Comparison of ENCODE assay signal across 8 cellular contexts in genomic region chr3:41961061-41961749, GRCh38. TPM values are rescaled to one million over a fixed set of nuclear protein-coding genes. Genes with fewer than 3 reads are reported as not detected.
A peak's percentile ranks its signal among the peaks of the same experiment; 100 is the strongest.
DNase-seq lines count a peak whose midpoint lies in the region; ATAC-seq, FAIRE-seq and TF ChIP-seq lines count a peak whose summit lies in the region.

No MANE protein-coding gene starts in this region.

- H3K4me3 ChIP-seq in DOHH2 (ENCODE audit: low read length): peak overlapping the region; percentile 85
- peak overlapping the region; percentile 84 for H3K4me3 ChIP-seq in Karpas-422 (ENCODE audit: low read length)
- peak overlapping the region; percentile 62 for H3K4me3 ChIP-seq in K562
- peak overlapping the region; percentile 96 for H3K4me3 ChIP-seq in iPS-18a (ENCODE audit: low read length)
- peak overlapping the region; percentile 93 for H3K4me3 ChIP-seq in skeletal muscle cell (ENCODE audit: low read depth, low read length)

- H3K27me3 Mint-ChIP-seq in T-helper 2 cell treated with Interferon-gamma antibody and Interleukin-4, amounts not matched to agents 5 μg/mL and 100 μg/mL, for 36 hours (ENCODE audit: low read depth): no peaks in the 10 kb centered on the region

- H3K9ac ChIP-seq in Karpas-422 (ENCODE audit: low read length): peak overlapping the region; percentile 74
- H3K9ac ChIP-seq in K562 (ENCODE audit: insufficient read depth in 1 of 2, low read depth in 2 of 2, low read length in 2 of 2): peak overlapping the region; percentile 33 to 90; a peak in 3 of 4 replicates
- peak overlapping the region; percentile 85 for H3K9ac ChIP-seq in iPS-18a (ENCODE audit: low read length)

- peak overlapping the region; percentile 66; the same call in 1 of the 2 replicates for H2AFZ ChIP-seq in Karpas-422 (ENCODE audit: low read length)
- H2AFZ ChIP-seq in K562 (ENCODE audit: low read depth, low read length): peak overlapping the region; percentile 98

- H3K9me3 ChIP-seq in DOHH2 (ENCODE audit: control insufficient read depth, insufficient read depth, low read length): no peaks in the 10 kb centered on the region
- no peaks in the 10 kb centered on the region for H3K9me3 ChIP-seq in Karpas-422 (ENCODE audit: low read length)
- no peaks in the 10 kb centered on the region for H3K9me3 ChIP-seq in K562 (replicated peaks; ENCODE audit: control insufficient read depth, insufficient read depth, low read depth, low read length)
- no peaks in the 10 kb centered on the region for H3K9me3 ChIP-seq in iPS-18a (ENCODE audit: control insufficient read depth, low read depth, low read length)

- TF ChIP-seq EP300 in K562 (IDR thresholded peaks at IDR 0.05; ENCODE audit: low read length): no peak

- H3K79me2 ChIP-seq in DOHH2 (ENCODE audit: control insufficient read depth, low read length) (peaks cover 22% of the 10 kb centered on the region), Karpas-422 (ENCODE audit: low read length) (peaks cover 26% of the 10 kb centered on the region), K562 (ENCODE audit: control insufficient read depth, insufficient read depth, low read length) (no peaks in the 10 kb centered on the region)

- POLR2A ChIA-PET in K562 (lab: Yijun Ruan, JAX): interaction anchor here (1.0 kb wide), 3 partner anchors 8 to 35 kb away, joined by 3 to 4 read pairs (median 4); no protein-coding TSS in a partner anchor

- ATAC-seq in GM21786 (IDR thresholded peaks at IDR 0.05; ENCODE audit: unreplicated experiment): peak; percentile 10
- peak; percentile 43 for ATAC-seq in K562

- no peaks in the 10 kb centered on the region for H3F3A ChIP-seq in DOHH2 (ENCODE audit: control insufficient read depth, insufficient read depth)

- peak overlapping the region; percentile 96 for H3K27ac Mint-ChIP-seq in T-helper 2 cell treated with Interferon-gamma antibody and Interleukin-4, amounts not matched to agents 5 μg/mL and 100 μg/mL, for 36 hours

- DNase-seq in Karpas-422 (peak; percentile 88), K562 (ENCODE audit: extremely low read depth in 1 of 4, low spot score in 3 of 4) (peak; percentile 24 to 52 (median 34)), skeletal muscle cell (ENCODE audit: low read depth) (peak; percentile 10), D721Med (ENCODE audit: insufficient read length, low spot score) (no peak)
- DNase-seq in T-helper 2 cell treated with Interferon-gamma antibody and Interleukin-4, amounts not matched to agents 5 μg/mL and 100 μg/mL, for 36 hours (ENCODE audit: low spot score): peak; percentile 44

- TF ChIP-seq CTCF in DOHH2 (IDR thresholded peaks at IDR 0.05; ENCODE audit: low read depth, low read length, poor library complexity, severe bottlenecking): no peak
- no peak for TF ChIP-seq CTCF in K562 (IDR thresholded peaks at IDR 0.05 in 2 of 3, conservative IDR thresholded peaks at IDR 0.05 in 1 of 3; ENCODE audit: insufficient read depth in 2 of 3, low read depth in 1 of 3, low read length in 3 of 3)
- TF ChIP-seq CTCF in D721Med (IDR thresholded peaks at IDR 0.05; ENCODE audit: insufficient read depth, missing control alignments): no peak

- in situ Hi-C loops in K562 (cut with MboI): no loop called here

- H3K9me3 Mint-ChIP-seq in T-helper 2 cell treated with Interferon-gamma antibody and Interleukin-4, amounts not matched to agents 5 μg/mL and 100 μg/mL, for 36 hours: no peaks in the 10 kb centered on the region

- CTCF ChIA-PET in K562 (lab: Yijun Ruan, JAX; ENCODE audit: low intra/inter-chr PET ratio): interaction anchor here (0.6 kb wide), 1 partner anchor 138 kb away, joined by 3 read pairs; no protein-coding TSS in a partner anchor

- intact Hi-C loops in K562 (cut with micrococcal nuclease): no loop called here

- BruUV-seq in K562 (replicated peaks; lab: Mats Ljungman, UMichigan): TSS peak; percentile 66

- H3K36me3 Mint-ChIP-seq in T-helper 2 cell treated with Interferon-gamma antibody and Interleukin-4, amounts not matched to agents 5 μg/mL and 100 μg/mL, for 36 hours (ENCODE audit: low read depth): no peaks in the 10 kb centered on the region

- peak overlapping the region; percentile 97 for H3K4me3 Mint-ChIP-seq in T-helper 2 cell treated with Interferon-gamma antibody and Interleukin-4, amounts not matched to agents 5 μg/mL and 100 μg/mL, for 36 hours

- no peak for TF ChIP-seq RAD21 in K562 (CRISPR knock-in tag; conservative IDR thresholded peaks at IDR 0.05 in 1 of 2, IDR thresholded peaks at IDR 0.05 in 1 of 2)

- H3K36me3 ChIP-seq in DOHH2 (ENCODE audit: control insufficient read depth, low read length) (no peaks in the 10 kb centered on the region; the same call in 1 of the 2 replicates), Karpas-422 (ENCODE audit: insufficient read depth, low read length) (no peaks in the 10 kb centered on the region), K562 (ENCODE audit: control insufficient read depth, insufficient read depth, low read length) (no peaks in the 10 kb centered on the region), iPS-18a (ENCODE audit: control insufficient read depth, low read depth, low read length) (no peaks in the 10 kb centered on the region)

- H4K20me1 ChIP-seq in DOHH2 (ENCODE audit: control insufficient read depth, insufficient read depth, low read depth, low read length): no peaks in the 10 kb centered on the region
- no peaks in the 10 kb centered on the region for H4K20me1 ChIP-seq in Karpas-422 (ENCODE audit: insufficient read depth, low read depth, low read length)
- no peaks in the 10 kb centered on the region for H4K20me1 ChIP-seq in K562 (replicated peaks; ENCODE audit: control insufficient read depth, insufficient read depth, low read length)

- 1% methylated on average over 43 of the region's 43 CpGs for WGBS in K562 (ENCODE audit: insufficient coverage, low coverage, missing lambda C conversion rate)

- H3K27ac ChIP-seq in DOHH2 (ENCODE audit: low read depth, low read length) (peak overlapping the region; percentile 74), Karpas-422 (ENCODE audit: low read length) (peak overlapping the region; percentile 38; the same call in 1 of the 2 replicates), K562 (ENCODE audit: extremely low read depth, low read depth, low read length) (no peak overlapping the region), iPS-18a (ENCODE audit: low read length) (no peak overlapping the region)

- no peaks in the 10 kb centered on the region for H3K9me1 ChIP-seq in K562 (ENCODE audit: control insufficient read depth, insufficient read depth, low read length)

- FAIRE-seq in K562 (lab: Jason Lieb, UNC) (no peak), D721Med (lab: Jason Lieb, UNC) (no peak)

- no peaks in the 10 kb centered on the region for H3K9me2 ChIP-seq in DOHH2 (replicated peaks; ENCODE audit: control insufficient read depth, low read length)
- H3K9me2 ChIP-seq in Karpas-422 (replicated peaks; ENCODE audit: insufficient read depth, low read length): 0 out of 2 replicates have a peak, but pooled peaks cover 4% of the 10 kb centered on the region

- H3K27me3 ChIP-seq in DOHH2 (ENCODE audit: control insufficient read depth, low read length) (no peaks in the 10 kb centered on the region), Karpas-422 (ENCODE audit: low read length) (no peaks in the 10 kb centered on the region), K562 (ENCODE audit: control insufficient read depth in 2 of 2, insufficient read depth in 2 of 2, low read length in 2 of 2) (peaks cover 0 to 6% of the 10 kb centered on the region in 2 experiments; a peak in 3 of 5 replicates), iPS-18a (ENCODE audit: control insufficient read depth, insufficient read depth, low read length) (no peaks in the 10 kb centered on the region)

- TF ChIP-seq POLR2A in K562 (conservative IDR thresholded peaks at IDR 0.05): no peak

- H3K4me1 ChIP-seq in DOHH2 (ENCODE audit: control insufficient read depth, low read length): peaks cover 19% of the 10 kb centered on the region
- H3K4me1 ChIP-seq in Karpas-422 (ENCODE audit: low read length): peaks cover 18% of the 10 kb centered on the region
- peaks cover 10% of the 10 kb centered on the region in 2 experiments; a peak in 4 of 5 replicates for H3K4me1 ChIP-seq in K562 (replicated peaks in 1 of 2; ENCODE audit: control insufficient read depth in 2 of 2, insufficient read depth in 2 of 2, low read length in 2 of 2)
- peaks cover 4% of the 10 kb centered on the region for H3K4me1 ChIP-seq in iPS-18a (ENCODE audit: control insufficient read depth, low read depth, low read length)

- peaks cover 18% of the 10 kb centered on the region for H3K4me1 Mint-ChIP-seq in T-helper 2 cell treated with Interferon-gamma antibody and Interleukin-4, amounts not matched to agents 5 μg/mL and 100 μg/mL, for 36 hours (ENCODE audit: low read depth)

- peak overlapping the region; percentile 71 for H3K4me2 ChIP-seq in DOHH2 (ENCODE audit: low read length)
- H3K4me2 ChIP-seq in Karpas-422 (ENCODE audit: low read depth, low read length, poor library complexity, severe bottlenecking): peak overlapping the region; percentile 93
- peak overlapping the region; percentile 81 for H3K4me2 ChIP-seq in K562 (ENCODE audit: insufficient read depth, low read length)

TF ChIP-seq in K562, 482 proteins besides CTCF, POLR2A, EP300 and RAD21 (continues in another document):
- no peak for TF ChIP-seq RBM22 (IDR thresholded peaks at IDR 0.05; ENCODE audit: low read depth, low read length, poor library complexity, severe bottlenecking)

RNA-seq across cellular contexts. Expression of gene ULK4, which starts 0.7 kb away (rescaled TPM):
- 8.8 and 24.7 TPM in 2 replicates for total RNA-seq in Karpas-422 (2014; rRNA removed; shearing (Covaris generic); ENCODE audit: low replicate concordance)
- 5.5 and 12.7 TPM in 2 replicates for total RNA-seq in K562 (2011; cell fraction: chromatin; rRNA removed; ENCODE audit: low replicate concordance)
- 3.6 and 3.8 TPM in 2 replicates for total RNA-seq in K562 (2011; cell fraction: nucleolus; rRNA removed)
- total RNA-seq in K562 (2011; cell fraction: nucleoplasm; rRNA removed): 5.5 and 6.0 TPM in 2 replicates
- total RNA-seq in K562 (2014; rRNA removed) (2.9 and 5.7 TPM in 2 replicates), K562 (2014; rRNA removed; fragmentation: Illumina TruSeq; extraction: Trizol) (5.2 and 5.9 TPM in 2 replicates), K562 (2015; rRNA removed; fragmentation: Illumina TruSeq; extraction: Trizol) (4.6 and 4.8 TPM in 2 replicates), K562 (2021) (3.1 and 3.3 TPM in 2 replicates)
- polyA plus RNA-seq in K562 (2011; rRNA removed) (2.1 and 3.2 TPM in 2 replicates), K562 (2014; fragmentation: Illumina TruSeq; extraction: Trizol) (3.0 and 3.7 TPM in 2 replicates), K562 (2014; fragmentation: Nextera tagmentation; extraction: Ambion mirVana) (1 to 10 TPM; 3.4 to 5.4 TPM), K562 (2014; rRNA removed) (2.9 and 3.5 TPM in 2 replicates)
- 0.95 and 0.99 TPM in 2 replicates for polyA plus RNA-seq in K562 (2011; cell fraction: cytosol; rRNA removed)
- polyA plus RNA-seq in K562 (2011; cell fraction: nucleus; rRNA removed): 2.9 and 3.5 TPM in 2 replicates
- 1.4 and 3.2 TPM in 2 replicates for polyA plus RNA-seq in K562 (2012)
- 3.1 and 5.1 TPM in 2 replicates for polyA minus RNA-seq in K562 (2011; rRNA and poly(A)+ RNA removed)
- polyA minus RNA-seq in K562 (2011; cell fraction: cytosol; rRNA and poly(A)+ RNA removed): 2.3 TPM in 1 of 2 replicates, not detected in the other
- 6.5 and 6.6 TPM in 2 replicates for polyA minus RNA-seq in K562 (2011; cell fraction: nucleus; rRNA and poly(A)+ RNA removed)

Comparison
In these comparisons a context has a peak if more than half of its experiments do, and no peak if none do; other contexts are left out.
1. H3K27ac ChIP-seq: peak in DOHH2 (single experiment) and Karpas-422 (single experiment); none in K562 (single experiment) and iPS-18a (single experiment).
2. Peak in every context shown above with its lines, with median percentiles within 50 percentile points of each other: H3K4me2 ChIP-seq, H3K4me3 ChIP-seq and H3K9ac ChIP-seq.